ENCODE assay signal across 21 cellular contexts in genomic region chr2:11122380-11122779, GRCh38. TPM values are rescaled to one million over a fixed set of nuclear protein-coding genes. Genes with fewer than 3 reads are reported as not detected.
DNase-seq lines count a peak whose midpoint lies in the region; ATAC-seq, FAIRE-seq and TF ChIP-seq lines count a peak whose summit lies in the region.
"Had no signal": no experiment of that assay in that cellular context is flagged by ENCODE, and none has a peak within 500 bp of the region (broad histone marks: within the 10 kb centered on the region; RNA-seq: fewer than 3 reads in every experiment).

No MANE protein-coding gene starts in this region.

- no peak overlapping the region for H2BK5ac ChIP-seq in mesenchymal stem cell (ENCODE audit: low read depth, low read length, poor library complexity, severe bottlenecking)

- no peaks in the 10 kb centered on the region for H3K9me1 ChIP-seq in K562 (ENCODE audit: control insufficient read depth, insufficient read depth, low read length)

- TF ChIP-seq CTCF in mammary epithelial cell (conservative IDR thresholded peaks at IDR 0.05 in 1 of 2, IDR thresholded peaks at IDR 0.05 in 1 of 2; ENCODE audit: extremely low read depth in 1 of 2, insufficient read depth in 1 of 2, low read depth in 1 of 2, low read length in 2 of 2), result no peak
- no peak for TF ChIP-seq CTCF in breast epithelium (IDR thresholded peaks at IDR 0.05)
- no peak for TF ChIP-seq CTCF in K562 (IDR thresholded peaks at IDR 0.05 in 2 of 3, conservative IDR thresholded peaks at IDR 0.05 in 1 of 3; ENCODE audit: insufficient read depth in 2 of 3, low read depth in 1 of 3, low read length in 3 of 3)

- H2BK120ac ChIP-seq in mesenchymal stem cell (ENCODE audit: low read depth, low read length), result no peak overlapping the region

- H3K9me3 ChIP-seq in mammary epithelial cell (replicated peaks; ENCODE audit: insufficient read depth, low read length), result no peaks in the 10 kb centered on the region
- no peaks in the 10 kb centered on the region for H3K9me3 ChIP-seq in breast epithelium
- H3K9me3 ChIP-seq in K562 (replicated peaks; ENCODE audit: control insufficient read depth, insufficient read depth, low read depth, low read length), result no peaks in the 10 kb centered on the region
- H3K9me3 ChIP-seq in mesenchymal stem cell (ENCODE audit: control insufficient read depth, low read length), result no peaks in the 10 kb centered on the region
- no peaks in the 10 kb centered on the region for H3K9me3 ChIP-seq in SJCRH30 (replicated peaks)
- H3K9me3 ChIP-seq: BLaER1 treated with 17β-estradiol and CSF1 and Interleukin-3, amounts not matched to agents 10 nM and 100 nM had no signal

- H2AFZ ChIP-seq in mammary epithelial cell (ENCODE audit: low read depth, low read length) (peak overlapping the region; percentile 46), K562 (ENCODE audit: low read depth, low read length) (no peak overlapping the region), mesenchymal stem cell (ENCODE audit: low read depth, low read length) (no peak overlapping the region)

- H3K4me1 ChIP-seq in mammary epithelial cell (ENCODE audit: insufficient read depth, low read length), result peaks cover 12% of the 10 kb centered on the region
- no peaks in the 10 kb centered on the region for H3K4me1 ChIP-seq in breast epithelium
- peaks cover 5 to 14% of the 10 kb centered on the region in 2 experiments; a peak in 3 of 5 replicates for H3K4me1 ChIP-seq in K562 (replicated peaks in 1 of 2; ENCODE audit: control insufficient read depth in 2 of 2, insufficient read depth in 2 of 2, low read length in 2 of 2)
- H3K4me1 ChIP-seq in mesenchymal stem cell (ENCODE audit: control insufficient read depth, insufficient read depth, low read depth, low read length), result peaks cover 4% of the 10 kb centered on the region
- H3K4me1 ChIP-seq in SJCRH30, result no peaks in the 10 kb centered on the region

- H3K4me2 ChIP-seq in mammary epithelial cell (ENCODE audit: insufficient read depth, low read depth, low read length) (no peak overlapping the region), K562 (ENCODE audit: insufficient read depth, low read length) (no peak overlapping the region; the same call in 1 of the 2 replicates), mesenchymal stem cell (ENCODE audit: low read length, poor library complexity, severe bottlenecking) (no peak overlapping the region)

- no peak overlapping the region for H4K91ac ChIP-seq in mesenchymal stem cell (ENCODE audit: low read length)

- no peaks in the 10 kb centered on the region for H3K36me3 ChIP-seq in mammary epithelial cell (ENCODE audit: insufficient read depth, low read length)
- H3K36me3 ChIP-seq in breast epithelium, result no peaks in the 10 kb centered on the region
- H3K36me3 ChIP-seq in K562 (ENCODE audit: control insufficient read depth, insufficient read depth, low read length), result no peaks in the 10 kb centered on the region
- H3K36me3 ChIP-seq in mesenchymal stem cell (ENCODE audit: control insufficient read depth in 1 of 2, insufficient read depth in 2 of 2, low read depth in 1 of 2, low read length in 2 of 2), result no peaks in the 10 kb centered on the region
- H3K36me3 ChIP-seq in SJCRH30, result no peaks in the 10 kb centered on the region
- H3K36me3 ChIP-seq: BLaER1 treated with 17β-estradiol and CSF1 and Interleukin-3, amounts not matched to agents 10 nM and 100 nM had no signal

- dilution Hi-C loops in mammary epithelial cell (cut with HindIII; ENCODE audit: low sequenced_read_pairs), result no loop called here

- 10% methylated on average over 7 of the region's 9 CpGs for WGBS in mammary epithelial cell (ENCODE audit: low coverage, missing lambda C conversion rate)
- 18% methylated on average over 9 of the region's 9 CpGs for WGBS in K562 (ENCODE audit: insufficient coverage, low coverage, missing lambda C conversion rate)
- whole genome bisulfite sequencing in mesenchymal stem cell, result 71% methylated on average over 9 of the region's 9 CpGs

- TF ChIP-seq POLR2A in breast epithelium (IDR thresholded peaks at IDR 0.05) (no peak), K562 (conservative IDR thresholded peaks at IDR 0.05) (no peak)

- TF ChIP-seq RAD21 in K562 (CRISPR knock-in tag; conservative IDR thresholded peaks at IDR 0.05 in 1 of 2, IDR thresholded peaks at IDR 0.05 in 1 of 2), result no peak

- no peak overlapping the region for H3K4ac ChIP-seq in mesenchymal stem cell (ENCODE audit: low read depth in 1 of 2, low read length in 2 of 2)

- H2AK5ac ChIP-seq in mesenchymal stem cell (ENCODE audit: low read length, severe bottlenecking), result no peak overlapping the region

- CTCF ChIA-PET in mammary epithelial cell (lab: Charles Lee; ENCODE audit: low non-redundant PET) (interaction anchor here (0.5 to 0.6 kb wide), 2 partner anchors 11 to 286 kb away, joined by 6 to 8 read pairs; a partner anchor contains a TSS), K562 (lab: Yijun Ruan, JAX; ENCODE audit: low intra/inter-chr PET ratio) (no interaction called here)

- H3K18ac ChIP-seq in mesenchymal stem cell (ENCODE audit: low read depth in 1 of 2, low read length in 2 of 2), result peak overlapping the region; percentile 9 to 55

- no peak overlapping the region for H2BK15ac ChIP-seq in mesenchymal stem cell (ENCODE audit: low read depth, poor library complexity, severe bottlenecking)

- H3K27ac ChIP-seq in mammary epithelial cell (ENCODE audit: insufficient read depth, low read depth, low read length) (no peak overlapping the region), breast epithelium (no peak overlapping the region), K562 (ENCODE audit: extremely low read depth, low read depth, low read length) (no peak overlapping the region), mesenchymal stem cell (ENCODE audit: low read length, poor library complexity, severe bottlenecking) (no peak overlapping the region), SJCRH30 (no peak overlapping the region)
- H3K27ac ChIP-seq: 22Rv1; BLaER1 treated with 17β-estradiol and CSF1 and Interleukin-3, amounts not matched to agents 10 nM and 100 nM had no signal

- in situ Hi-C loops in mammary epithelial cell (cut with MboI; ENCODE audit: low sequenced_read_pairs in 2 of 2), result loop anchor here (5.0 to 10.0 kb wide), 2 partner anchors 285 to 418 kb away; no protein-coding TSS in a partner anchor
- in situ Hi-C loops in K562 (cut with MboI), result loop anchor here (5.0 kb wide), 1 partner anchor 285 kb away; no protein-coding TSS in a partner anchor

- no peak overlapping the region for H2BK12ac ChIP-seq in mesenchymal stem cell (ENCODE audit: low read length in 2 of 2)

- TF ChIP-seq EP300 in K562 (IDR thresholded peaks at IDR 0.05; ENCODE audit: low read length), result peak; percentile 57; the same call in 1 of the 2 replicates

- no peaks in the 10 kb centered on the region for H3K79me2 ChIP-seq in mammary epithelial cell (ENCODE audit: insufficient read depth, low read length)
- no peaks in the 10 kb centered on the region for H3K79me2 ChIP-seq in K562 (ENCODE audit: control insufficient read depth, insufficient read depth, low read length)

- ATAC-seq in K562 (peak; percentile 45), GM19324 (IDR thresholded peaks at IDR 0.05; ENCODE audit: low FRiP score, unreplicated experiment) (no peak)
- ATAC-seq: HCT116 had no signal

- no peak overlapping the region for H3K23ac ChIP-seq in mesenchymal stem cell (ENCODE audit: low read length in 2 of 2)

- POLR2A ChIA-PET in K562 (lab: Yijun Ruan, JAX), result no interaction called here

- no peaks in the 10 kb centered on the region for H3K79me1 ChIP-seq in mesenchymal stem cell (replicated peaks; ENCODE audit: low read length, poor library complexity, severe bottlenecking)

- H3K27me3 ChIP-seq in mammary epithelial cell (ENCODE audit: insufficient read depth, low read length) (no peaks in the 10 kb centered on the region), breast epithelium (no peaks in the 10 kb centered on the region), K562 (ENCODE audit: control insufficient read depth in 2 of 2, insufficient read depth in 2 of 2, low read length in 2 of 2) (peaks cover 7 to 58% of the 10 kb centered on the region in 2 experiments), mesenchymal stem cell (ENCODE audit: control insufficient read depth in 1 of 2, insufficient read depth in 1 of 2, low read length in 2 of 2) (peaks cover 27 to 49% of the 10 kb centered on the region in 2 experiments), SJCRH30 (peaks cover 20% of the 10 kb centered on the region; the same call in 1 of the 2 replicates)
- H3K27me3 ChIP-seq: BLaER1 treated with 17β-estradiol and CSF1 and Interleukin-3, amounts not matched to agents 10 nM and 100 nM had no signal

- BruUV-seq in mammary epithelial cell (replicated peaks; lab: Mats Ljungman, UMichigan) (no TSS peak), K562 (replicated peaks; lab: Mats Ljungman, UMichigan) (no TSS peak)

- H3K4me3 ChIP-seq in mammary epithelial cell (replicated peaks in 1 of 3; ENCODE audit: insufficient read depth in 1 of 3, low read depth in 2 of 3, low read length in 3 of 3) (no peak overlapping the region), breast epithelium (no peak overlapping the region), K562 (no peak overlapping the region), mesenchymal stem cell (ENCODE audit: insufficient read depth in 1 of 2, low read depth in 1 of 2, low read length in 2 of 2) (no peak overlapping the region), SJCRH30 (no peak overlapping the region)
- H3K4me3 ChIP-seq: BLaER1 treated with 17β-estradiol and CSF1 and Interleukin-3, amounts not matched to agents 10 nM and 100 nM had no signal

- FAIRE-seq in K562 (lab: Jason Lieb, UNC), result no peak
- FAIRE-seq: G401.6, GM12892, H1 had no signal

- DNase-seq in mammary epithelial cell (peak; percentile 50), breast epithelium (ENCODE audit: low spot score in 2 of 2) (no peak), K562 (ENCODE audit: extremely low read depth in 1 of 4, low spot score in 3 of 4) (no peak), mesenchymal stem cell (peak; percentile 30), mucosa of gallbladder (ENCODE audit: low spot score) (no peak), NCI-H1930 (lab: John Stamatoyannopoulos, UW) (no peak), SJCRH30 (no peak)
- DNase-seq: CD4-positive, alpha-beta memory T cell; DMS153; Kasumi-1; NCI-H1048; NCI-H2029 treated with DMSO at 0.1 percent for 48 hours; NCI-H524 treated with DMSO at 0.1 percent for 48 hours; Right ventricle myocardium superior had no signal

- no peaks in the 10 kb centered on the region for H4K20me1 ChIP-seq in mammary epithelial cell (ENCODE audit: insufficient read depth, low read length)
- no peaks in the 10 kb centered on the region; the same call in 1 of the 2 replicates for H4K20me1 ChIP-seq in K562 (replicated peaks; ENCODE audit: control insufficient read depth, insufficient read depth, low read length)

- intact Hi-C loops in mammary epithelial cell (cut with micrococcal nuclease) (loop anchor here (5.0 kb wide), 1 partner anchor 195 kb away; no protein-coding TSS in a partner anchor), breast epithelium (cut with DNase I; ENCODE audit: low total_unique reads) (no loop called here), K562 (cut with micrococcal nuclease) (loop anchor here (10.0 kb wide), 1 partner anchor 148 kb away; no protein-coding TSS in a partner anchor)

- H3K9ac ChIP-seq in mammary epithelial cell (ENCODE audit: insufficient read depth, low read length) (no peak overlapping the region), K562 (ENCODE audit: insufficient read depth in 1 of 2, low read depth in 2 of 2, low read length in 2 of 2) (peak overlapping the region in 1 of 2 experiments; percentile 64; a peak in 1 of 4 replicates), mesenchymal stem cell (ENCODE audit: low read length) (no peak overlapping the region)
- H3K9ac ChIP-seq: BLaER1 treated with 17β-estradiol and CSF1 and Interleukin-3, amounts not matched to agents 10 nM and 100 nM had no signal

- H4K8ac ChIP-seq in mesenchymal stem cell (ENCODE audit: low read length), result no peak overlapping the region

- peak overlapping the region in 1 of 2 experiments; percentile 26 for H3K14ac ChIP-seq in mesenchymal stem cell (ENCODE audit: low read length in 2 of 2)

RNA-seq across cellular contexts. Expression of gene SLC66A3, which starts 32.9 kb away (rescaled TPM):
- total RNA-seq in mammary epithelial cell, result 10 to 100 TPM; 16.1 to 23.3 TPM
- 18.5 TPM for polyA plus RNA-seq in mammary epithelial cell
- 11.6 TPM for polyA minus RNA-seq in mammary epithelial cell
- 100 to 1,000 TPM in 1 of 3 donors, 10 to 100 TPM in 2; 47.6 to 111 (median 62.6) TPM for total RNA-seq in breast epithelium
- total RNA-seq in K562 (2011; cell fraction: chromatin; rRNA removed; ENCODE audit: low replicate concordance), result 12.5 and 29.6 TPM in 2 replicates
- total RNA-seq in K562 (2011; cell fraction: nucleolus; rRNA removed), result 17.5 and 21.2 TPM in 2 replicates
- total RNA-seq in K562 (2011; cell fraction: nucleoplasm; rRNA removed), result 21.6 and 24.4 TPM in 2 replicates
- 8.0 and 15.7 TPM in 2 replicates for total RNA-seq in K562 (2014; rRNA removed)
- 9.1 and 9.8 TPM in 2 replicates for total RNA-seq in K562 (2014; rRNA removed; fragmentation: Illumina TruSeq; extraction: Trizol)
- 6.6 and 7.6 TPM in 2 replicates for total RNA-seq in K562 (2015; rRNA removed; fragmentation: Illumina TruSeq; extraction: Trizol)
- 7.4 and 8.2 TPM in 2 replicates for total RNA-seq in K562 (2021)
- 29.9 and 30.0 TPM in 2 replicates for polyA plus RNA-seq in K562 (2011; rRNA removed)
- polyA plus RNA-seq in K562 (2011; cell fraction: cytosol; rRNA removed), result 30.8 and 50.1 TPM in 2 replicates
- polyA plus RNA-seq in K562 (2011; cell fraction: nucleus; rRNA removed), result 12.1 and 16.7 TPM in 2 replicates
- polyA plus RNA-seq in K562 (2012), result 8.3 and 13.0 TPM in 2 replicates
- polyA plus RNA-seq in K562 (2014; fragmentation: Illumina TruSeq; extraction: Trizol), result 10.0 and 11.2 TPM in 2 replicates
- 1 to 10 TPM; 2.8 to 3.0 TPM for polyA plus RNA-seq in K562 (2014; fragmentation: Nextera tagmentation; extraction: Ambion mirVana)
- 13.9 and 15.2 TPM in 2 replicates for polyA plus RNA-seq in K562 (2014; rRNA removed)
- polyA minus RNA-seq in K562 (2011; rRNA and poly(A)+ RNA removed), result 14.2 and 19.1 TPM in 2 replicates
- 8.8 and 13.7 TPM in 2 replicates for polyA minus RNA-seq in K562 (2011; cell fraction: cytosol; rRNA and poly(A)+ RNA removed)
- 6.9 and 10.1 TPM in 2 replicates for polyA minus RNA-seq in K562 (2011; cell fraction: nucleus; rRNA and poly(A)+ RNA removed)
- polyA plus RNA-seq in mesenchymal stem cell (2013, experiment 1 of 2), result 36.6 TPM
- polyA plus RNA-seq in mesenchymal stem cell (2013, experiment 2 of 2), result 33.8 TPM
- 26.6 TPM for total RNA-seq in mucosa of gallbladder
- total RNA-seq in SJCRH30 (2014; rRNA removed; shearing (Covaris generic)), result 5.0 and 6.1 TPM in 2 replicates

Comparison
In these comparisons a context has a peak if more than half of its experiments do, and no peak if none do; other contexts are left out.
1. DNase-seq: peak in mammary epithelial cell (single experiment) and mesenchymal stem cell (single experiment); none in breast epithelium (0 of 2), K562 (0 of 4), mucosa of gallbladder (single experiment), NCI-H1930 (0 of 2) and SJCRH30 (0 of 2).